ENCODE assay signal across 19 cellular contexts in genomic region chr14:92026548-92027190, GRCh38. TPM values are rescaled to one million over a fixed set of nuclear protein-coding genes. Genes with fewer than 3 reads are reported as not detected.
DNase-seq lines count a peak whose midpoint lies in the region; ATAC-seq and TF ChIP-seq lines count a peak whose summit lies in the region.
"Had no signal": no experiment of that assay in that cellular context is flagged by ENCODE, and none has a peak within 500 bp of the region (broad histone marks: within the 10 kb centered on the region; RNA-seq: fewer than 3 reads in every experiment).

No MANE protein-coding gene starts in this region.

- H3K9me3 Mint-ChIP-seq in activated CD4-positive, alpha-beta T cell treated with anti-CD3 and anti-CD28 coated beads for 36 hours (ENCODE audit: low read depth), result no peaks in the 10 kb centered on the region
- no peaks in the 10 kb centered on the region for H3K9me3 Mint-ChIP-seq in activated T-helper 2 cell treated with anti-CD3 and anti-CD28 coated beads, Interferon-gamma antibody, Interleukin-2, Interleukin-4, amounts not matched to agents 10 μg/mL and 5 μg/mL and 100 μg/mL, durations not matched to agents 14 hours and 24 hours and 36 hours
- H3K9me3 Mint-ChIP-seq in neural crest cell, result no peaks in the 10 kb centered on the region
- H3K9me3 Mint-ChIP-seq: stimulated activated naive CD8-positive, alpha-beta T cell treated with anti-CD3 and anti-CD28 coated beads, Interleukin-15, amount 100 ng/mL, for 72 hours had no signal

- H3K4me3 Mint-ChIP-seq in activated CD4-positive, alpha-beta T cell treated with anti-CD3 and anti-CD28 coated beads for 36 hours, result no peak overlapping the region
- peak overlapping the region; percentile 8 for H3K4me3 Mint-ChIP-seq in activated T-helper 2 cell treated with anti-CD3 and anti-CD28 coated beads, Interferon-gamma antibody, Interleukin-2, Interleukin-4, amounts not matched to agents 10 μg/mL and 5 μg/mL and 100 μg/mL, durations not matched to agents 14 hours and 24 hours and 36 hours (ENCODE audit: low read depth)
- H3K4me3 Mint-ChIP-seq in neural crest cell, result peak overlapping the region; percentile 11

- CTCF ChIA-PET in activated CD4-positive, alpha-beta T cell treated with anti-CD3 and anti-CD28 coated beads for 36 hours (lab: Charles Lee), result no interaction called here

- peak; percentile 48 for DNase-seq in activated CD4-positive, alpha-beta T cell treated with anti-CD3 and anti-CD28 coated beads for 36 hours
- DNase-seq in activated CD4-positive, alpha-beta T cell treated with anti-CD3 and anti-CD28 coated beads for 1 hour, result no peak
- DNase-seq in CD1c-positive myeloid dendritic cell (ENCODE audit: extremely low spot score) (peak; percentile 70), neural crest cell (ENCODE audit: low read depth, low spot score) (no peak), NCI-H187 treated with DMSO at 0.1 percent for 48 hours (lab: John Stamatoyannopoulos, UW) (no peak), SIG-M5 (lab: John Stamatoyannopoulos, UW) (no peak), hepatic stellate cell (ENCODE audit: low spot score) (no peak)
- no peak for DNase-seq in activated T-helper 2 cell treated with anti-CD3 and anti-CD28 coated beads, Interferon-gamma antibody, Interleukin-2, Interleukin-4, amounts not matched to agents 10 μg/mL and 5 μg/mL and 100 μg/mL, durations not matched to agents 14 hours and 24 hours and 36 hours (ENCODE audit: low spot score)
- DNase-seq: 8988T; cerebellar nuclear complex; effector CD8-positive, alpha-beta T cell; glutamatergic neuron; left lung; MM.1S; NCI-H2029 treated with DMSO at 0.1 percent for 48 hours; NCI-H446 treated with DMSO at 0.1 percent for 48 hours; RPMI8226; transverse colon had no signal

- POLR2A ChIA-PET in activated CD4-positive, alpha-beta T cell treated with anti-CD3 and anti-CD28 coated beads for 36 hours (lab: Charles Lee), result no interaction called here

- no peak for ATAC-seq in activated CD4-positive, alpha-beta T cell treated with anti-CD3 and anti-CD28 coated beads for 36 hours
- ATAC-seq: left lung; stimulated activated naive CD8-positive, alpha-beta T cell treated with anti-CD3 and anti-CD28 coated beads, Interleukin-15, amount 100 ng/mL, for 72 hours had no signal

- H3K4me1 Mint-ChIP-seq in activated CD4-positive, alpha-beta T cell treated with anti-CD3 and anti-CD28 coated beads for 36 hours, result peaks cover 23% of the 10 kb centered on the region
- H3K4me1 Mint-ChIP-seq in activated T-helper 2 cell treated with anti-CD3 and anti-CD28 coated beads, Interferon-gamma antibody, Interleukin-2, Interleukin-4, amounts not matched to agents 10 μg/mL and 5 μg/mL and 100 μg/mL, durations not matched to agents 14 hours and 24 hours and 36 hours (ENCODE audit: low read depth), result peaks cover 10% of the 10 kb centered on the region
- H3K4me1 Mint-ChIP-seq in neural crest cell, result peaks cover 4% of the 10 kb centered on the region

- TF ChIP-seq CTCF in neural crest cell (conservative IDR thresholded peaks at IDR 0.05), result no peak

- no peak overlapping the region for H3K27ac Mint-ChIP-seq in activated CD4-positive, alpha-beta T cell treated with anti-CD3 and anti-CD28 coated beads for 36 hours
- peak overlapping the region; percentile 58 for H3K27ac Mint-ChIP-seq in activated T-helper 2 cell treated with anti-CD3 and anti-CD28 coated beads, Interferon-gamma antibody, Interleukin-2, Interleukin-4, amounts not matched to agents 10 μg/mL and 5 μg/mL and 100 μg/mL, durations not matched to agents 14 hours and 24 hours and 36 hours
- H3K27ac Mint-ChIP-seq in neural crest cell (ENCODE audit: unreplicated experiment), result peak overlapping the region; percentile 47

- intact Hi-C loops in activated CD4-positive, alpha-beta T cell treated with anti-CD3 and anti-CD28 coated beads for 36 hours (cut with DNase I, micrococcal nuclease), result no loop called here
- intact Hi-C loops in activated T-helper 2 cell treated with anti-CD3 and anti-CD28 coated beads, Interferon-gamma antibody, Interleukin-2, Interleukin-4, amounts not matched to agents 10 μg/mL and 5 μg/mL and 100 μg/mL, durations not matched to agents 14 hours and 24 hours and 36 hours (cut with micrococcal nuclease), result no loop called here

- H3K27me3 Mint-ChIP-seq in activated CD4-positive, alpha-beta T cell treated with anti-CD3 and anti-CD28 coated beads for 36 hours, result no peaks in the 10 kb centered on the region
- H3K27me3 Mint-ChIP-seq in activated T-helper 2 cell treated with anti-CD3 and anti-CD28 coated beads, Interferon-gamma antibody, Interleukin-2, Interleukin-4, amounts not matched to agents 10 μg/mL and 5 μg/mL and 100 μg/mL, durations not matched to agents 14 hours and 24 hours and 36 hours (ENCODE audit: low read depth), result no peaks in the 10 kb centered on the region
- H3K27me3 Mint-ChIP-seq in neural crest cell (ENCODE audit: low read depth), result no peaks in the 10 kb centered on the region
- H3K27me3 Mint-ChIP-seq: stimulated activated naive CD8-positive, alpha-beta T cell treated with anti-CD3 and anti-CD28 coated beads, Interleukin-15, amount 100 ng/mL, for 72 hours had no signal

- peaks cover 35% of the 10 kb centered on the region for H3K36me3 Mint-ChIP-seq in activated CD4-positive, alpha-beta T cell treated with anti-CD3 and anti-CD28 coated beads for 36 hours (ENCODE audit: low read depth)
- H3K36me3 Mint-ChIP-seq in activated T-helper 2 cell treated with anti-CD3 and anti-CD28 coated beads, Interferon-gamma antibody, Interleukin-2, Interleukin-4, amounts not matched to agents 10 μg/mL and 5 μg/mL and 100 μg/mL, durations not matched to agents 14 hours and 24 hours and 36 hours (ENCODE audit: low read depth), result peaks cover 51% of the 10 kb centered on the region
- H3K36me3 Mint-ChIP-seq in neural crest cell (ENCODE audit: low read depth), result peaks cover 8% of the 10 kb centered on the region

RNA-seq across cellular contexts. Expression of gene TRIP11, which starts 13.2 kb away (rescaled TPM):
- 10 to 100 TPM; 35.7 to 41.0 TPM for total RNA-seq in activated CD4-positive, alpha-beta T cell treated with anti-CD3 and anti-CD28 coated beads for 36 hours
- total RNA-seq in activated T-helper 2 cell treated with anti-CD3 and anti-CD28 coated beads, Interferon-gamma antibody, Interleukin-2, Interleukin-4, amounts not matched to agents 10 μg/mL and 5 μg/mL and 100 μg/mL, durations not matched to agents 14 hours and 24 hours and 36 hours, result 37.0 and 41.7 TPM in 2 replicates
- 39.1 and 41.3 TPM in 2 replicates for total RNA-seq in neural crest cell

Comparison
In these comparisons a context has a peak if more than half of its experiments do, and no peak if none do; other contexts are left out.
1. DNase-seq: peak in activated CD4-positive, alpha-beta T cell treated with anti-CD3 and anti-CD28 coated beads for 36 hours (single experiment) and CD1c-positive myeloid dendritic cell (single experiment); none in activated CD4-positive, alpha-beta T cell treated with anti-CD3 and anti-CD28 coated beads for 1 hour (single experiment), activated T-helper 2 cell treated with anti-CD3 and anti-CD28 coated beads, Interferon-gamma antibody, Interleukin-2, Interleukin-4, amounts not matched to agents 10 μg/mL and 5 μg/mL and 100 μg/mL, durations not matched to agents 14 hours and 24 hours and 36 hours (single experiment), neural crest cell (single experiment), NCI-H187 treated with DMSO at 0.1 percent for 48 hours (single experiment), SIG-M5 (single experiment) and hepatic stellate cell (single experiment).